ENCODE assay signal across 1 cellular context in genomic region chr4:98614081-98614480, GRCh38.
TF ChIP-seq lines count a peak whose summit lies in the region.

No MANE protein-coding gene starts in this region.

TF ChIP-seq in HepG2, 621 proteins besides CTCF, POLR2A, EP300 and RAD21 (continued from another document):
- no peak for TF ChIP-seq ATF4 (CRISPR knock-in tag; IDR thresholded peaks at IDR 0.05)
- no peak for TF ChIP-seq ZNF574 (CRISPR knock-in tag; IDR thresholded peaks at IDR 0.05)
- TF ChIP-seq ZNF780A (CRISPR knock-in tag; IDR thresholded peaks at IDR 0.05) = no peak
- TF ChIP-seq KDM5A (IDR thresholded peaks at IDR 0.05; ENCODE audit: borderline replicate concordance, low read length) = no peak
- TF ChIP-seq XRCC5 (optimal IDR thresholded peaks at IDR 0.05; ENCODE audit: low read length) = no peak
- TF ChIP-seq ZGPAT (CRISPR knock-in tag; IDR thresholded peaks at IDR 0.05) = no peak
- TF ChIP-seq FOSL2 (CRISPR knock-in tag; IDR thresholded peaks at IDR 0.05) = no peak
- no peak for TF ChIP-seq YY1 (IDR thresholded peaks at IDR 0.05; ENCODE audit: insufficient read depth, insufficient replicate concordance, low read depth, low read length)
